In the genomic region with DNA sequence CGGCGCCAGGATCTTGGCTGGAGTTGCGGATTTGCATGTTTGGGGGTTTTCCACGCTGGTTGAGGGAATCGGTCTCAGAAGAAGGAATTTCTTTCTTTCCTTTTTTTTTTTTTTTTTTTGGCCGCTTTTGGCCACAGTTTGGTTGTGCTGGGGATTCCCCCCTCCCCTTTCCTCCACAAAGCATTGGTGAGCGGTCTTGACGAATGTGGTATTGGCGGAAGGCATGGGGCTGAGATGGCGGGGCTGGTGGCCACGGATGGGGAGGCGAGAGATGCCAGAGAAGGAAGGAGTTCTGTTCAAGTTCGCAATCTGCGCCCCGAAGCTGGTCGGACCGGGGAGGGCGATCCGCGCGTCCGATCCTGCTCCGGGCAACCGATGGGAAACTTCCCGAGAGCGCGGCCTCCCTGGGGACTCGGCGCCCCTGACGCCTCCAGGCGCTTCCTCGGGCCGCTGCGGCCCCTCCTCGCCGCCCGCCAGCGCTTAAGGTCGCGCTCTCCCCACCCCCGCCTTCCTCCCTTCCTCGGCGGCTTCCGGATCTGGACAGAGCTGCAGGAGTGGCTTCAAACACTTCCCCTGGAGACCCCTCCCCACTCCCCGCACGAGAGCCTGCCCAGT, we compare ENCODE assay signal across 8 cellular contexts. TPM values are rescaled to one million over a fixed set of nuclear protein-coding genes. Genes with fewer than 3 reads are reported as not detected.
DNase-seq lines count a peak whose midpoint lies in the region; ATAC-seq and TF ChIP-seq lines count a peak whose summit lies in the region.

No MANE protein-coding gene starts in this region.

- DNase-seq in GDM1 (lab: John Stamatoyannopoulos, UW) (peak; percentile 56), caudate nucleus (lab: John Stamatoyannopoulos, UW) (peak in 4 of 61 donors; percentile 25 to 52 (median 32)), lung microvascular endothelial cell (ENCODE audit: low read depth in 2 of 2) (peak; percentile 48 to 76), uterus (no peak), RKO (ENCODE audit: low spot score) (no peak), NCI-H226 (no peak)

- TF ChIP-seq CTCF in uterus (IDR thresholded peaks at IDR 0.05): no peak

- ATAC-seq in HG03354 (IDR thresholded peaks at IDR 0.05; ENCODE audit: poor library complexity, severe bottlenecking, unreplicated experiment) (peak; percentile 38), HG02970 (IDR thresholded peaks at IDR 0.05; ENCODE audit: low FRiP score, unreplicated experiment) (no peak)

- no peaks in the 10 kb centered on the region for H3K9me3 ChIP-seq in uterus

- H3K4me3 ChIP-seq in uterus: peak overlapping the region; percentile 27 to 41

- TF ChIP-seq POLR2A in uterus (IDR thresholded peaks at IDR 0.05): no peak

- no peaks in the 10 kb centered on the region for H3K36me3 ChIP-seq in uterus

- no peaks in the 10 kb centered on the region for H3K27me3 ChIP-seq in uterus

- peaks cover 0 to 22% of the 10 kb centered on the region in 2 donors for H3K4me1 ChIP-seq in uterus

- intact Hi-C loops in uterus (cut with DNase I; ENCODE audit: low total_unique reads): no loop called here

- H3K27ac ChIP-seq in caudate nucleus (ENCODE audit: low read depth, low read length): peak overlapping the region; percentile 1
- peak overlapping the region; percentile 36 to 37 for H3K27ac ChIP-seq in uterus

RNA-seq across cellular contexts. Expression of a gene that starts 43.2 kb away (rescaled TPM):
- 5.0 and 5.8 TPM in 2 replicates for total RNA-seq in lung microvascular endothelial cell
- 10 to 100 TPM in 3 of 4 donors, 1 to 10 TPM in 1; 10.0 to 66.1 (median 15.3) TPM for total RNA-seq in uterus

Comparison
In these comparisons a context has a peak if more than half of its experiments do, and no peak if none do; other contexts are left out.
1. DNase-seq: peak in GDM1 (single experiment) and lung microvascular endothelial cell (2 of 2); none in uterus (0 of 2), RKO (single experiment) and NCI-H226 (single experiment).